In genomic region chr6:149031545-149032317, GRCh38 we compare ENCODE assay signal across 8 cellular contexts.
A peak's percentile ranks its signal among the peaks of the same experiment; 100 is the strongest.
DNase-seq lines count a peak whose midpoint lies in the region; ATAC-seq and TF ChIP-seq lines count a peak whose summit lies in the region.

No MANE protein-coding gene starts in this region.

- H3K4me1 Mint-ChIP-seq in T-helper 17 cell, result peaks cover 45% of the 10 kb centered on the region

- peak overlapping the region; percentile 98 for H3K27ac Mint-ChIP-seq in T-helper 17 cell

- H3K36me3 ChIP-seq in HEK293 (ENCODE audit: control insufficient read depth in 2 of 2, insufficient read depth in 1 of 2, low read length in 2 of 2) (no peaks in the 10 kb centered on the region), smooth muscle cell (ENCODE audit: low read depth) (no peaks in the 10 kb centered on the region)

- peaks cover 14% of the 10 kb centered on the region for H3K4me1 ChIP-seq in HEK293 (ENCODE audit: control insufficient read depth, insufficient read depth, low read length)
- peaks cover 22% of the 10 kb centered on the region for H3K4me1 ChIP-seq in smooth muscle cell (ENCODE audit: low read depth)

- ATAC-seq in T-helper 17 cell, result peak; percentile 54

- H4K20me1 ChIP-seq in smooth muscle cell (ENCODE audit: low read depth), result no peaks in the 10 kb centered on the region

- peak overlapping the region; percentile 91 for H3K4me3 Mint-ChIP-seq in T-helper 17 cell

- peaks cover 21% of the 10 kb centered on the region for H3F3A ChIP-seq in smooth muscle cell (ENCODE audit: low read depth)

- H3K9me3 ChIP-seq in HEK293 (ENCODE audit: control insufficient read depth, insufficient read depth, low read depth, low read length) (no peaks in the 10 kb centered on the region), T-helper 17 cell (ENCODE audit: control insufficient read depth, low read length, poor library complexity, severe bottlenecking) (no peaks in the 10 kb centered on the region), smooth muscle cell (replicated peaks; ENCODE audit: low read depth) (no peaks in the 10 kb centered on the region)

- in situ Hi-C loops in GM13976 (cut with MboI; ENCODE audit: low sequenced_read_pairs, unreplicated experiment), result loop anchor here (10.0 kb wide), 1 partner anchor 403 kb away; no protein-coding TSS in a partner anchor

- DNase-seq in AG09319 (ENCODE audit: extremely low read depth, low read depth) (peak; percentile 60), T-helper 17 cell (peak in 1 of 3 donors; percentile 34), coronary artery (ENCODE audit: low spot score) (no peak), smooth muscle cell (lab: John Stamatoyannopoulos, UW; ENCODE audit: unreplicated experiment) (no peak), NCI-H1417 treated with DMSO at 0.1 percent for 48 hours (lab: John Stamatoyannopoulos, UW) (no peak), GM13976 (ENCODE audit: low spot score) (no peak), NCI-H1930 (lab: John Stamatoyannopoulos, UW) (no peak)

- peak overlapping the region; percentile 67 for H3K4me2 ChIP-seq in smooth muscle cell

- no peaks in the 10 kb centered on the region for H3K36me3 Mint-ChIP-seq in T-helper 17 cell (ENCODE audit: low read depth)

- H3K9ac ChIP-seq in smooth muscle cell (ENCODE audit: low read depth), result peak overlapping the region; percentile 86

- no peak for TF ChIP-seq CTCF in AG09319 (IDR thresholded peaks at IDR 0.05; ENCODE audit: low read depth, low read length)
- no peak for TF ChIP-seq CTCF in HEK293 (tag by site-specific recombination; IDR thresholded peaks at IDR 0.05)
- TF ChIP-seq CTCF in coronary artery (IDR thresholded peaks at IDR 0.05), result no peak
- TF ChIP-seq CTCF in smooth muscle cell (IDR thresholded peaks at IDR 0.05; ENCODE audit: borderline replicate concordance, insufficient read depth, poor library complexity, severe bottlenecking), result no peak
- no peak for TF ChIP-seq CTCF in GM13976 (IDR thresholded peaks at IDR 0.05; ENCODE audit: borderline replicate concordance, control extremely low read depth, extremely low read depth, insufficient read depth, missing control alignments)

- POLR2A ChIA-PET in HEK293 (lab: Yijun Ruan, JAX), result no interaction called here

- no peak overlapping the region; the same call in 1 of the 2 replicates for H3K27ac ChIP-seq in HEK293 (ENCODE audit: extremely low read depth, low read depth, low read length)
- peak overlapping the region; percentile 50 to 65 for H3K27ac ChIP-seq in coronary artery
- H3K27ac ChIP-seq in smooth muscle cell (ENCODE audit: low read depth), result peak overlapping the region; percentile 95

- H3K79me2 ChIP-seq in smooth muscle cell (ENCODE audit: low read depth), result no peaks in the 10 kb centered on the region

- no peaks in the 10 kb centered on the region for H3K27me3 ChIP-seq in smooth muscle cell (ENCODE audit: low read depth)

- H3K4me3 ChIP-seq in HEK293 (ENCODE audit: low read depth, low read length), result no peak overlapping the region
- no peak overlapping the region for H3K4me3 ChIP-seq in coronary artery
- H3K4me3 ChIP-seq in smooth muscle cell, result no peak overlapping the region

- no peaks in the 10 kb centered on the region for H3K27me3 Mint-ChIP-seq in T-helper 17 cell

- H2AFZ ChIP-seq in smooth muscle cell (ENCODE audit: low read depth), result no peak overlapping the region

- 65% methylated on average over 16 of the region's 16 CpGs for WGBS in smooth muscle cell (ENCODE audit: low lambda C conversion rate)

- CTCF ChIA-PET in HEK293 (lab: Yijun Ruan, JAX), result interaction anchor here (0.6 to 10.7 kb wide), 10 partner anchors 8 to 1542 kb away, joined by 3 to 193 read pairs (median 4); no protein-coding TSS in a partner anchor

TF ChIP-seq in HEK293, 187 proteins besides CTCF, POLR2A, EP300 and RAD21:
- TF ChIP-seq PRDM6 (tag by site-specific recombination; IDR thresholded peaks at IDR 0.05) (0 out of 2 replicates have a peak, but pooled peaks have one; percentile 4), GLI4 (tag by site-specific recombination; IDR thresholded peaks at IDR 0.05) (no peak), ZFP3 (tag by site-specific recombination; IDR thresholded peaks at IDR 0.05; ENCODE audit: low read depth) (0 out of 2 replicates have a peak, but pooled peaks have one; percentile 21), ZNF600 (tag by site-specific recombination; IDR thresholded peaks at IDR 0.05) (0 out of 2 replicates have a peak, but pooled peaks have one; percentile 16), ZNF580 (tag by site-specific recombination; IDR thresholded peaks at IDR 0.05) (no peak)
